ENCODE assay signal across 21 cellular contexts in genomic region chr6:79168695-79168980, GRCh38.
DNase-seq lines count a peak whose midpoint lies in the region; ATAC-seq, FAIRE-seq and TF ChIP-seq lines count a peak whose summit lies in the region.
"Had no signal": no experiment of that assay in that cellular context is flagged by ENCODE, and none has a peak within 500 bp of the region (broad histone marks: within the 10 kb centered on the region; RNA-seq: fewer than 3 reads in every experiment).

No MANE protein-coding gene starts in this region.

- no peak overlapping the region for H3K27ac Mint-ChIP-seq in astrocyte (ENCODE audit: unreplicated experiment)

- intact Hi-C loops in testis (cut with DNase I; ENCODE audit: low total_unique reads) (no loop called here), spleen (cut with DNase I; ENCODE audit: low total_unique reads) (no loop called here)

- H3K27me3 ChIP-seq in GM23248 (replicated peaks; ENCODE audit: insufficient read depth) (no peaks in the 10 kb centered on the region), astrocyte (ENCODE audit: insufficient read depth, low read length) (no peaks in the 10 kb centered on the region), fibroblast of lung (ENCODE audit: control insufficient read depth, insufficient read depth, low read length) (no peaks in the 10 kb centered on the region), testis (no peaks in the 10 kb centered on the region), spleen (replicated peaks in 1 of 7) (no peaks in the 10 kb centered on the region)

- H2AFZ ChIP-seq in GM23248, result peak overlapping the region; percentile 64; the same call in 1 of the 2 replicates
- H2AFZ ChIP-seq in astrocyte (ENCODE audit: low read depth, low read length), result peak overlapping the region; percentile 6
- no peak overlapping the region for H2AFZ ChIP-seq in fibroblast of lung (ENCODE audit: low read length)

- H3K4me3 ChIP-seq in GM23248 (peak overlapping the region; percentile 52; the same call in 1 of the 2 replicates), astrocyte (ENCODE audit: insufficient read depth, low read depth, low read length) (no peak overlapping the region), fibroblast of lung (replicated peaks in 1 of 4; ENCODE audit: control extremely low read depth in 1 of 4, insufficient read depth in 1 of 4, low read depth in 3 of 4, low read length in 4 of 4) (no peak overlapping the region), testis (no peak overlapping the region), spleen (no peak overlapping the region)
- H3K4me3 ChIP-seq: A549, GM12878 had no signal

- H3K4me1 Mint-ChIP-seq in astrocyte (ENCODE audit: low read depth, unreplicated experiment), result peaks cover 14% of the 10 kb centered on the region

- H3K9me3 ChIP-seq in GM23248 (ENCODE audit: low read depth) (no peaks in the 10 kb centered on the region), astrocyte (ENCODE audit: insufficient read depth, low read depth, low read length) (no peaks in the 10 kb centered on the region), fibroblast of lung (ENCODE audit: control insufficient read depth, insufficient read depth, low read depth, low read length) (no peaks in the 10 kb centered on the region), testis (no peaks in the 10 kb centered on the region), spleen (no peaks in the 10 kb centered on the region)
- H3K9me3 ChIP-seq: A549, Caco-2 had no signal

- 55 to 63% methylated on average over 2 of the region's 2 CpGs for WGBS in GM23248 (ENCODE audit: low coverage in 1 of 2, low lambda C conversion rate in 2 of 2, missing lambda C conversion rate in 2 of 2), 2 experiments
- 59 to 69% methylated on average over 2 of the region's 2 CpGs for WGBS in testis, 2 donors
- 80 to 89% (median 88%) methylated on average over 2 of the region's 2 CpGs for WGBS in spleen, 5 donors

- H3K9ac ChIP-seq in GM23248 (no peak overlapping the region), astrocyte (ENCODE audit: low read length) (no peak overlapping the region), fibroblast of lung (ENCODE audit: insufficient read depth, low read length) (no peak overlapping the region)

- H4K20me1 ChIP-seq in GM23248 (ENCODE audit: insufficient read depth) (no peaks in the 10 kb centered on the region), astrocyte (ENCODE audit: insufficient read depth, low read length) (no peaks in the 10 kb centered on the region), fibroblast of lung (ENCODE audit: control insufficient read depth, extremely low read depth, insufficient read depth, low read length) (no peaks in the 10 kb centered on the region)

- H3K9me3 Mint-ChIP-seq in astrocyte (ENCODE audit: unreplicated experiment), result no peaks in the 10 kb centered on the region

- H3F3A ChIP-seq in GM23248 (ENCODE audit: insufficient read depth), result peaks cover 17% of the 10 kb centered on the region

- DNase-seq in GM23248, result peak; percentile 30
- DNase-seq in astrocyte (ENCODE audit: low read depth), result peak; percentile 72
- peak; percentile 38 to 73 for DNase-seq in fibroblast of lung (ENCODE audit: low read depth in 2 of 2)
- DNase-seq in renal cortical epithelial cell (ENCODE audit: low read depth), result peak; percentile 37
- no peak for DNase-seq in testis
- no peak for DNase-seq in spleen
- DNase-seq: AML-193; Caco-2; KBM-7; NCI-H1105; NCI-H1694 treated with DMSO at 0.1 percent for 48 hours; NCI-H345; NK-92 treated with Interleukin-12 subunit alpha and Interleukin-12 subunit beta, amount 100 ng/mL, for 24 hours; OCI-M1 had no signal

- FAIRE-seq in astrocyte (lab: Jason Lieb, UNC), result no peak
- FAIRE-seq: A549, GM12878, GM18507, HTR-8/SVneo had no signal

- no peak overlapping the region for H3K27ac ChIP-seq in GM23248
- H3K27ac ChIP-seq in astrocyte (ENCODE audit: low read depth, low read length), result peak overlapping the region; percentile 14
- no peak overlapping the region for H3K27ac ChIP-seq in fibroblast of lung (ENCODE audit: insufficient read depth, low read length)
- H3K27ac ChIP-seq in testis, result no peak overlapping the region
- no peak overlapping the region for H3K27ac ChIP-seq in spleen
- H3K27ac ChIP-seq: A549, RWPE1 had no signal

- H3K36me3 ChIP-seq in GM23248 (ENCODE audit: low read depth) (no peaks in the 10 kb centered on the region), astrocyte (ENCODE audit: insufficient read depth, low read length) (no peaks in the 10 kb centered on the region), fibroblast of lung (ENCODE audit: control insufficient read depth, insufficient read depth, low read length) (no peaks in the 10 kb centered on the region), testis (ENCODE audit: low read depth, missing control alignments) (no peaks in the 10 kb centered on the region), spleen (no peaks in the 10 kb centered on the region)

- ATAC-seq in GM21737 (IDR thresholded peaks at IDR 0.05; ENCODE audit: unreplicated experiment) (no peak), HG03342 (IDR thresholded peaks at IDR 0.05; ENCODE audit: unreplicated experiment) (no peak)
- ATAC-seq: A549, GM12878 had no signal

- no peak overlapping the region for H3K4me3 Mint-ChIP-seq in astrocyte (ENCODE audit: unreplicated experiment)

- peak overlapping the region; percentile 58 for H3K4me2 ChIP-seq in GM23248 (ENCODE audit: unreplicated experiment)
- peak overlapping the region; percentile 52 for H3K4me2 ChIP-seq in astrocyte (ENCODE audit: low read length)
- no peak overlapping the region for H3K4me2 ChIP-seq in fibroblast of lung (ENCODE audit: extremely low read depth, insufficient read depth, low read length)
- H3K4me2 ChIP-seq: A549 had no signal

- no peaks in the 10 kb centered on the region for H3K27me3 Mint-ChIP-seq in astrocyte (ENCODE audit: low read depth, unreplicated experiment)

- no peaks in the 10 kb centered on the region for H3K79me2 ChIP-seq in GM23248 (ENCODE audit: insufficient read depth)
- H3K79me2 ChIP-seq in astrocyte (ENCODE audit: insufficient read depth, low read length), result no peaks in the 10 kb centered on the region
- no peaks in the 10 kb centered on the region for H3K79me2 ChIP-seq in fibroblast of lung (ENCODE audit: control insufficient read depth, insufficient read depth, low read length)

- TF ChIP-seq CTCF in astrocyte (IDR thresholded peaks at IDR 0.05; ENCODE audit: insufficient read depth, low read depth, low read length) (no peak), fibroblast of lung (conservative IDR thresholded peaks at IDR 0.05 in 1 of 2, IDR thresholded peaks at IDR 0.05 in 1 of 2; ENCODE audit: low read depth in 1 of 2, low read length in 2 of 2) (no peak), testis (IDR thresholded peaks at IDR 0.05) (no peak), spleen (IDR thresholded peaks at IDR 0.05 in 8 of 11, conservative IDR thresholded peaks at IDR 0.05 in 3 of 11) (no peak)

- H3K4me1 ChIP-seq in GM23248 (ENCODE audit: insufficient read depth) (peaks cover 15% of the 10 kb centered on the region), astrocyte (ENCODE audit: insufficient read depth, low read length) (peaks cover 20% of the 10 kb centered on the region), fibroblast of lung (ENCODE audit: control insufficient read depth, extremely low read depth, insufficient read depth, low read length) (peaks cover 3% of the 10 kb centered on the region), testis (no peaks in the 10 kb centered on the region), spleen (no peaks in the 10 kb centered on the region)
- H3K4me1 ChIP-seq: A549, Caco-2 had no signal

- in situ Hi-C loops in GM23248 (cut with MboI), result no loop called here

- H3K9me2 ChIP-seq in GM23248 (ENCODE audit: insufficient read depth), result no peaks in the 10 kb centered on the region

- no peak for TF ChIP-seq POLR2A in testis (IDR thresholded peaks at IDR 0.05)
- no peak for TF ChIP-seq POLR2A in spleen (IDR thresholded peaks at IDR 0.05)

- H3K36me3 Mint-ChIP-seq in astrocyte (ENCODE audit: low read depth, unreplicated experiment), result no peaks in the 10 kb centered on the region

Comparison
In these comparisons a context has a peak if more than half of its experiments do, and no peak if none do; other contexts are left out.
1. DNase-seq: peak in GM23248 (single experiment), astrocyte (single experiment), fibroblast of lung (2 of 2) and renal cortical epithelial cell (single experiment); none in testis (single experiment) and spleen (single experiment).